ENCODE assay signal across 27 cellular contexts in the genomic region with DNA sequence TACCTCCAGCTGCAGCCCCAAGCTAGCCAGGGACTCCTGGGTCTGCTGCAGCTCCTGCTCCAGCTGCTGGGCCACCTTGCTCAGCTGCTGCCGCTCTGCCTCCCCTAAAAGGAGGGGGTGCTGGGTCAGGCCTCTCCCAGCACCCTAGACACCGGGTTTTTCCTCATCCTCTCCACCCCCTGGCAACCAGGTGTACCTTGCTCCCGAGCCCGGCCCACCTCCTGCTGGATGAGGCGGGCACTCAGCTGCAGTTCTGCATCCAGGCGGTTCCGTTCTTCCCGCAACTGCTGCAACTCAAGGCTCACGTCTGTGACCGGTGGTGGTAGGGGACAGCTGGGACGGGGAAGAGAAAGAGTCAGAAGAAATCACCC. TPM values are rescaled to one million over a fixed set of nuclear protein-coding genes. Genes with fewer than 3 reads are reported as not detected.
"Had no signal": no experiment of that assay in that cellular context is flagged by ENCODE, and none has a peak within 500 bp of the region (broad histone marks: within the 10 kb centered on the region; RNA-seq: fewer than 3 reads in every experiment).

No MANE protein-coding gene starts in this region.

- H3K4me3 ChIP-seq: SJCRH30 had no signal

- H3K9me2 ChIP-seq: SK-N-SH had no signal

- H3K4me2 ChIP-seq: SK-N-SH had no signal

- H3K27me3 ChIP-seq: SJCRH30 had no signal

- H3K9me3 ChIP-seq: SJCRH30, SK-N-SH had no signal

- H3K9ac ChIP-seq: SK-N-SH had no signal

- ATAC-seq: activated CD4-positive, alpha-beta T cell treated with anti-CD3 and anti-CD28 coated beads for 36 hours; activated T-cell treated with anti-CD3 and anti-CD28 coated beads, Interleukin-2, amount 50 U/mL, for 72 hours; Panc1 had no signal

- H3K27ac ChIP-seq: VCaP had no signal

- DNase-seq: activated CD4-positive, alpha-beta memory T cell treated with anti-CD3 and anti-CD28 coated beads, Interleukin-2, amount 10 ng/mL, durations not matched to agents 7 days and 5 days; activated CD4-positive, alpha-beta T cell treated with anti-CD3 and anti-CD28 coated beads for 36 hours; activated CD4-positive, alpha-beta T cell treated with anti-CD3 and anti-CD28 coated beads, Interleukin-2, amount 50 U/mL, for 1 hour; activated CD8-positive, alpha-beta memory T cell treated with anti-CD3 and anti-CD28 coated beads, Interleukin-2, amount 50 U/mL, for 4 hours; activated gamma-delta T cell treated with Interleukin-2 at 50 U/mL for 16 hours; activated naive CD4-positive, alpha-beta T cell treated with anti-CD3 and anti-CD28 coated beads, Interleukin-2, amount 10 ng/mL, durations not matched to agents 7 days and 5 days; activated naive CD8-positive, alpha-beta T cell treated with anti-CD3 and anti-CD28 coated beads for 36 hours; activated T-cell treated with anti-CD3 and anti-CD28 coated beads, Interleukin-2, amount 50 U/mL, for 72 hours; caudate nucleus; Kasumi-1; KBM-7; NCI-H1105 treated with DMSO at 0.1 percent for 48 hours; NCI-H1436 treated with DMSO at 0.1 percent for 48 hours; NCI-H187; NCI-H2081; NCI-H526; NCI-H774; Right ventricle myocardium superior; SJCRH30; SK-N-SH; T-helper 1 cell had no signal

RNA-seq across cellular contexts. Expression of gene PSORS1C2, which starts 6.1 kb away (rescaled TPM):
- total RNA-seq: activated CD4-positive, alpha-beta memory T cell treated with anti-CD3 and anti-CD28 coated beads, Interleukin-2, amount 10 ng/mL, durations not matched to agents 7 days and 5 days; activated CD4-positive, alpha-beta T cell treated with anti-CD3 and anti-CD28 coated beads for 36 hours; activated naive CD8-positive, alpha-beta T cell treated with anti-CD3 and anti-CD28 coated beads for 36 hours; activated T-cell treated with anti-CD3 and anti-CD28 coated beads, Interleukin-2, amount 50 U/mL, for 72 hours; activated T-helper 2 cell treated with anti-CD3 and anti-CD28 coated beads, Interferon-gamma antibody, Interleukin-2, Interleukin-4, amounts not matched to agents 10 μg/mL and 5 μg/mL and 100 μg/mL, durations not matched to agents 14 hours and 24 hours and 36 hours; NCI-H460; OCI-LY7; Right ventricle myocardium superior; SJCRH30; T-helper 2 cell treated with Interferon-gamma antibody and Interleukin-4, amounts not matched to agents 100 ng/mL and 5 ng/mL, for 36 hours had no signal
- polyA plus RNA-seq: SK-N-SH had no signal

RNA-seq across cellular contexts. Expression of gene CDSN, which starts 24.7 kb away (rescaled TPM):
- total RNA-seq: activated CD4-positive, alpha-beta memory T cell treated with anti-CD3 and anti-CD28 coated beads, Interleukin-2, amount 10 ng/mL, durations not matched to agents 7 days and 5 days; activated CD4-positive, alpha-beta T cell treated with anti-CD3 and anti-CD28 coated beads for 36 hours; activated naive CD8-positive, alpha-beta T cell treated with anti-CD3 and anti-CD28 coated beads for 36 hours; activated T-cell treated with anti-CD3 and anti-CD28 coated beads, Interleukin-2, amount 50 U/mL, for 72 hours; activated T-helper 2 cell treated with anti-CD3 and anti-CD28 coated beads, Interferon-gamma antibody, Interleukin-2, Interleukin-4, amounts not matched to agents 10 μg/mL and 5 μg/mL and 100 μg/mL, durations not matched to agents 14 hours and 24 hours and 36 hours; NCI-H460; OCI-LY7; Right ventricle myocardium superior; T-helper 2 cell treated with Interferon-gamma antibody and Interleukin-4, amounts not matched to agents 100 ng/mL and 5 ng/mL, for 36 hours had no signal

RNA-seq across cellular contexts. Expression of gene POU5F1, which starts 25.5 kb away (rescaled TPM):
- total RNA-seq: activated CD4-positive, alpha-beta memory T cell treated with anti-CD3 and anti-CD28 coated beads, Interleukin-2, amount 10 ng/mL, durations not matched to agents 7 days and 5 days; activated naive CD8-positive, alpha-beta T cell treated with anti-CD3 and anti-CD28 coated beads for 36 hours; activated T-helper 2 cell treated with anti-CD3 and anti-CD28 coated beads, Interferon-gamma antibody, Interleukin-2, Interleukin-4, amounts not matched to agents 10 μg/mL and 5 μg/mL and 100 μg/mL, durations not matched to agents 14 hours and 24 hours and 36 hours; NCI-H460; T-helper 2 cell treated with Interferon-gamma antibody and Interleukin-4, amounts not matched to agents 100 ng/mL and 5 ng/mL, for 36 hours had no signal
- polyA plus RNA-seq: SK-N-SH had no signal
